Comparison of ENCODE assay signal across 17 cellular contexts in the genomic region with DNA sequence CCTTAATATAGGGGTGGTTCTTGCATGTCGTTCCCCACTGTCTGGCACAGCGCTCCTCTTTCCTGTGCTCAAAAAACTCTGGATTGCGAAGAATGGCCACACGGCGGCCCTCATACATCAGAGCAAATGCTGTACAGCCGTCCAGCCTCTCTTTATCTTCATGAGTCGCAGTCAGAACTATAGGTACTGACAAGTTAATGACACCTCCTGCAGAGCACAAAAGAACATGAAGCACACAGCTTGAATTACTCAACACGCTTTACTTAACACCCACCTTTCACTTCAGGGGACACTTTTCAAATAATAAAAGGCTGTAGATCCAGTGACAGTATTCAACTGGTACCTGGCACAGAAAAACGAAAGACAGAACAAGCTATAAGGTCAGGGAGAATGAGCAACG.
DNase-seq lines count a peak whose midpoint lies in the region; ATAC-seq and TF ChIP-seq lines count a peak whose summit lies in the region.
"Had no signal": no experiment of that assay in that cellular context is flagged by ENCODE, and none has a peak within 500 bp of the region (broad histone marks: within the 10 kb centered on the region; RNA-seq: fewer than 3 reads in every experiment).

No MANE protein-coding gene starts in this region.

- peaks cover 0 to 54% of the 10 kb centered on the region in 2 donors for H3K36me3 ChIP-seq in left lung

- no peaks in the 10 kb centered on the region for H3K27me3 ChIP-seq in left lung
- H3K27me3 ChIP-seq: BLaER1 treated with 17β-estradiol and CSF1 and Interleukin-3, amounts not matched to agents 10 nM and 100 nM; tibial artery had no signal

- H3K4me3 Mint-ChIP-seq in nephron progenitor cell = no peak overlapping the region
- no peak overlapping the region for H3K4me3 Mint-ChIP-seq in stimulated activated memory B cell treated with anti-CD40 and anti-IgM and Interleukin-4, amounts not matched to agents 10 μg/mL and 1 μg/mL and 100 μg/mL, for 72 hours
- no peak overlapping the region for H3K4me3 Mint-ChIP-seq in activated CD4-positive, alpha-beta T cell treated with anti-CD3 and anti-CD28 coated beads, Interleukin-2, amount 10 ng/mL, durations not matched to agents 7 days and 5 days

- intact Hi-C loops in left lung (cut with DNase I) = no loop called here

- H3K36me3 Mint-ChIP-seq in nephron progenitor cell (ENCODE audit: low read depth) = peaks cover 42% of the 10 kb centered on the region
- peaks cover 83% of the 10 kb centered on the region for H3K36me3 Mint-ChIP-seq in stimulated activated memory B cell treated with anti-CD40 and anti-IgM and Interleukin-4, amounts not matched to agents 10 μg/mL and 1 μg/mL and 100 μg/mL, for 72 hours
- H3K36me3 Mint-ChIP-seq in activated CD4-positive, alpha-beta T cell treated with anti-CD3 and anti-CD28 coated beads, Interleukin-2, amount 10 ng/mL, durations not matched to agents 7 days and 5 days (ENCODE audit: low read depth) = peaks cover 18% of the 10 kb centered on the region

- no peaks in the 10 kb centered on the region for H3K9me3 Mint-ChIP-seq in nephron progenitor cell
- H3K9me3 Mint-ChIP-seq in stimulated activated memory B cell treated with anti-CD40 and anti-IgM and Interleukin-4, amounts not matched to agents 10 μg/mL and 1 μg/mL and 100 μg/mL, for 72 hours = peaks cover 4% of the 10 kb centered on the region
- peaks cover 7% of the 10 kb centered on the region for H3K9me3 Mint-ChIP-seq in activated CD4-positive, alpha-beta T cell treated with anti-CD3 and anti-CD28 coated beads, Interleukin-2, amount 10 ng/mL, durations not matched to agents 7 days and 5 days

- DNase-seq in Daoy (ENCODE audit: low read depth) (peak; percentile 11), NCI-H1930 (lab: John Stamatoyannopoulos, UW) (peak; percentile 27 to 65), amniotic epithelial cell (ENCODE audit: low read depth) (peak; percentile 13), nephron progenitor cell (peak; percentile 2), left lung (no peak)
- no peak for DNase-seq in activated CD4-positive, alpha-beta T cell treated with anti-CD3 and anti-CD28 coated beads, Interleukin-2, amount 10 ng/mL, durations not matched to agents 7 days and 5 days
- DNase-seq: activated naive CD4-positive, alpha-beta T cell treated with Interleukin-2 at 50 U/mL for 16 hours; IMR-90; kidney glomerular epithelial cell; NCI-H1436 treated with DMSO at 0.1 percent for 48 hours; stimulated activated CD4-positive, alpha-beta T cell treated with anti-CD3 and anti-CD28 coated beads, Interleukin-2, amount 100 ng/mL, for 24 hours; tibial artery had no signal

- CTCF ChIA-PET in activated CD4-positive, alpha-beta T cell treated with anti-CD3 and anti-CD28 coated beads, Interleukin-2, amount 10 ng/mL, durations not matched to agents 7 days and 5 days (lab: Charles Lee) = interaction anchor here (0.5 to 0.7 kb wide), 2 partner anchors 161 to 1549 kb away, joined by 3 read pairs; no protein-coding TSS in a partner anchor

- POLR2A ChIA-PET in activated CD4-positive, alpha-beta T cell treated with anti-CD3 and anti-CD28 coated beads, Interleukin-2, amount 10 ng/mL, durations not matched to agents 7 days and 5 days (lab: Charles Lee) = no interaction called here

- peaks cover 0 to 7% of the 10 kb centered on the region in 2 donors for H3K4me1 ChIP-seq in left lung
- H3K4me1 ChIP-seq: tibial artery had no signal

- peaks cover 0 to 2% of the 10 kb centered on the region in 2 donors for H3K9me3 ChIP-seq in left lung
- H3K9me3 ChIP-seq: tibial artery had no signal

- no peak for TF ChIP-seq CTCF in nephron progenitor cell (IDR thresholded peaks at IDR 0.05)
- TF ChIP-seq CTCF in left lung (IDR thresholded peaks at IDR 0.05) = no peak

- H3K27ac Mint-ChIP-seq in nephron progenitor cell = peak overlapping the region; percentile 62
- no peak overlapping the region for H3K27ac Mint-ChIP-seq in stimulated activated memory B cell treated with anti-CD40 and anti-IgM and Interleukin-4, amounts not matched to agents 10 μg/mL and 1 μg/mL and 100 μg/mL, for 72 hours
- H3K27ac Mint-ChIP-seq in activated CD4-positive, alpha-beta T cell treated with anti-CD3 and anti-CD28 coated beads, Interleukin-2, amount 10 ng/mL, durations not matched to agents 7 days and 5 days = no peak overlapping the region

- no peak overlapping the region for H3K4me3 ChIP-seq in left lung
- H3K4me3 ChIP-seq: BLaER1 treated with 17β-estradiol and CSF1 and Interleukin-3, amounts not matched to agents 10 nM and 100 nM; SK-N-MC; tibial artery had no signal

- H3K27ac ChIP-seq in left lung = no peak overlapping the region
- H3K27ac ChIP-seq: BLaER1 treated with 17β-estradiol and CSF1 and Interleukin-3, amounts not matched to agents 10 nM and 100 nM; epithelial cell of prostate; SK-N-MC; tibial artery had no signal

- ATAC-seq in left lung = no peak
- ATAC-seq in stimulated activated memory B cell treated with anti-CD40 and anti-IgM and Interleukin-4, amounts not matched to agents 10 μg/mL and 1 μg/mL and 100 μg/mL, for 72 hours = no peak
- ATAC-seq in GM19455 (IDR thresholded peaks at IDR 0.05; ENCODE audit: unreplicated experiment) = no peak

- peaks cover 10% of the 10 kb centered on the region for H3K4me1 Mint-ChIP-seq in nephron progenitor cell
- no peaks in the 10 kb centered on the region for H3K4me1 Mint-ChIP-seq in stimulated activated memory B cell treated with anti-CD40 and anti-IgM and Interleukin-4, amounts not matched to agents 10 μg/mL and 1 μg/mL and 100 μg/mL, for 72 hours
- H3K4me1 Mint-ChIP-seq in activated CD4-positive, alpha-beta T cell treated with anti-CD3 and anti-CD28 coated beads, Interleukin-2, amount 10 ng/mL, durations not matched to agents 7 days and 5 days = no peaks in the 10 kb centered on the region

- H3K27me3 Mint-ChIP-seq in nephron progenitor cell (ENCODE audit: low read depth, poor library complexity) = no peaks in the 10 kb centered on the region
- no peaks in the 10 kb centered on the region for H3K27me3 Mint-ChIP-seq in stimulated activated memory B cell treated with anti-CD40 and anti-IgM and Interleukin-4, amounts not matched to agents 10 μg/mL and 1 μg/mL and 100 μg/mL, for 72 hours
- no peaks in the 10 kb centered on the region for H3K27me3 Mint-ChIP-seq in activated CD4-positive, alpha-beta T cell treated with anti-CD3 and anti-CD28 coated beads, Interleukin-2, amount 10 ng/mL, durations not matched to agents 7 days and 5 days

Comparison
In these comparisons a context has a peak if more than half of its experiments do, and no peak if none do; other contexts are left out.
1. DNase-seq: peak in Daoy (single experiment), NCI-H1930 (2 of 2), amniotic epithelial cell (single experiment) and nephron progenitor cell (single experiment); none in left lung (0 of 2) and activated CD4-positive, alpha-beta T cell treated with anti-CD3 and anti-CD28 coated beads, Interleukin-2, amount 10 ng/mL, durations not matched to agents 7 days and 5 days (single experiment).